ENCODE assay signal across 20 cellular contexts in the genomic region with DNA sequence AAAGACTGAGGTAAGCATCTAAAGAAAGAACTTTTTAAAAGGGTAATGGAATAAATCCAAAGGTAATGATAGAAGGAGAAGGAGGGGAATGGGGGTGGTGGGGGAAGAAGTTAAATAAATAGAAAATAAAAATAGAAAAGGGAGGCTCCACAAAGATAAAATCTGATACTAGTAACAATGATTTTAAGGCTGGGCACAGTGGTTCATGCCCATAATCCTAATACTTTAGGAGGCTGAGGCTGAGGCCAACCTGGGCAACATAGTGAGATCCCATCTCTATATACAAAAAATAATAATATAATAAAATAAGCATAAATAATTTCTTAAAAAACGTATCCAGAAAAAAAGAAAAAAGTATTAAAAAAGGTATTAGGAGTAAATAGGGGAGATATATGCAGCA.
DNase-seq lines count a peak whose midpoint lies in the region; ATAC-seq and TF ChIP-seq lines count a peak whose summit lies in the region.
"Had no signal": no experiment of that assay in that cellular context is flagged by ENCODE, and none has a peak within 500 bp of the region (broad histone marks: within the 10 kb centered on the region; RNA-seq: fewer than 3 reads in every experiment).

No MANE protein-coding gene starts in this region.

- H3K9me3 ChIP-seq in CD4-positive, CD25-positive, alpha-beta regulatory T cell (ENCODE audit: control insufficient read depth in 2 of 2, low read length in 2 of 2), result no peaks in the 10 kb centered on the region
- H3K9me3 ChIP-seq in vagina (no peaks in the 10 kb centered on the region), BE2C (no peaks in the 10 kb centered on the region)
- H3K9me3 ChIP-seq: Caco-2, MG63 had no signal

- H3K4me1 ChIP-seq in CD4-positive, CD25-positive, alpha-beta regulatory T cell (ENCODE audit: control insufficient read depth, insufficient read depth, low read length, poor library complexity, severe bottlenecking), result peaks cover 7% of the 10 kb centered on the region
- H3K4me1 ChIP-seq in vagina (peaks cover 7% of the 10 kb centered on the region), BE2C (peaks cover 18% of the 10 kb centered on the region)
- H3K4me1 ChIP-seq: Caco-2 had no signal

- peak overlapping the region; percentile 14 for H3K27ac ChIP-seq in CD4-positive, CD25-positive, alpha-beta regulatory T cell (ENCODE audit: insufficient read depth, low read length, poor library complexity, severe bottlenecking)
- no peak overlapping the region for H3K27ac ChIP-seq in vagina
- H3K27ac ChIP-seq: C4-2B had no signal

- H3K36me3 Mint-ChIP-seq in activated CD4-positive, alpha-beta T cell treated with anti-CD3 and anti-CD28 coated beads, Interleukin-2, amount 10 ng/mL, durations not matched to agents 7 days and 5 days (ENCODE audit: low read depth), result peaks cover 74% of the 10 kb centered on the region
- peaks cover 35% of the 10 kb centered on the region for H3K36me3 Mint-ChIP-seq in CD4-positive, CD25-positive, alpha-beta regulatory T cell
- H3K36me3 Mint-ChIP-seq in activated T-helper 2 cell treated with anti-CD3 and anti-CD28 coated beads, Interferon-gamma antibody, Interleukin-2, Interleukin-4, amounts not matched to agents 10 μg/mL and 5 μg/mL and 100 μg/mL, durations not matched to agents 14 hours and 24 hours and 36 hours (ENCODE audit: low read depth), result peaks cover 90% of the 10 kb centered on the region
- H3K36me3 Mint-ChIP-seq in naive B cell, result peaks cover 7 to 11% of the 10 kb centered on the region in 2 donors

- TF ChIP-seq CTCF in vagina (IDR thresholded peaks at IDR 0.05) (no peak), BE2C (IDR thresholded peaks at IDR 0.05; ENCODE audit: low read depth, low read length) (no peak)

- peak overlapping the region; percentile 13 for H3K27ac Mint-ChIP-seq in activated CD4-positive, alpha-beta T cell treated with anti-CD3 and anti-CD28 coated beads, Interleukin-2, amount 10 ng/mL, durations not matched to agents 7 days and 5 days
- peak overlapping the region in 1 of 3 donors; percentile 41 for H3K27ac Mint-ChIP-seq in CD4-positive, CD25-positive, alpha-beta regulatory T cell
- peak overlapping the region; percentile 4 for H3K27ac Mint-ChIP-seq in activated T-helper 2 cell treated with anti-CD3 and anti-CD28 coated beads, Interferon-gamma antibody, Interleukin-2, Interleukin-4, amounts not matched to agents 10 μg/mL and 5 μg/mL and 100 μg/mL, durations not matched to agents 14 hours and 24 hours and 36 hours
- H3K27ac Mint-ChIP-seq in naive B cell, result peak overlapping the region in 4 of 6 donors; percentile 44 to 95 (median 74)

- H3K27me3 ChIP-seq in CD4-positive, CD25-positive, alpha-beta regulatory T cell (ENCODE audit: control insufficient read depth, insufficient read depth, low read length), result no peaks in the 10 kb centered on the region
- H3K27me3 ChIP-seq in vagina, result no peaks in the 10 kb centered on the region
- H3K27me3 ChIP-seq in BE2C, result no peaks in the 10 kb centered on the region
- H3K27me3 ChIP-seq: MG63 had no signal

- peaks cover 52% of the 10 kb centered on the region for H3K4me1 Mint-ChIP-seq in activated CD4-positive, alpha-beta T cell treated with anti-CD3 and anti-CD28 coated beads, Interleukin-2, amount 10 ng/mL, durations not matched to agents 7 days and 5 days
- H3K4me1 Mint-ChIP-seq in CD4-positive, CD25-positive, alpha-beta regulatory T cell, result peaks cover 12 to 53% (median 31%) of the 10 kb centered on the region in 4 donors
- H3K4me1 Mint-ChIP-seq in activated T-helper 2 cell treated with anti-CD3 and anti-CD28 coated beads, Interferon-gamma antibody, Interleukin-2, Interleukin-4, amounts not matched to agents 10 μg/mL and 5 μg/mL and 100 μg/mL, durations not matched to agents 14 hours and 24 hours and 36 hours (ENCODE audit: low read depth), result peaks cover 40% of the 10 kb centered on the region
- H3K4me1 Mint-ChIP-seq in naive B cell, result peaks cover 14 to 17% (median 16%) of the 10 kb centered on the region in 3 donors

- DNase-seq in activated CD4-positive, alpha-beta T cell treated with anti-CD3 and anti-CD28 coated beads, Interleukin-2, amount 10 ng/mL, durations not matched to agents 7 days and 5 days, result no peak
- no peak for DNase-seq in activated CD4-positive, alpha-beta T cell treated with anti-CD3 and anti-CD28 coated beads, Interleukin-2, amount 50 U/mL, for 4 hours
- no peak for DNase-seq in CD4-positive, CD25-positive, alpha-beta regulatory T cell
- DNase-seq in activated T-helper 2 cell treated with anti-CD3 and anti-CD28 coated beads, Interferon-gamma antibody, Interleukin-2, Interleukin-4, amounts not matched to agents 10 μg/mL and 5 μg/mL and 100 μg/mL, durations not matched to agents 14 hours and 24 hours and 36 hours (ENCODE audit: low spot score), result no peak
- DNase-seq in naive B cell, result no peak
- no peak for DNase-seq in vagina (ENCODE audit: extremely low spot score in 2 of 2)
- no peak for DNase-seq in BE2C
- no peak for DNase-seq in activated gamma-delta T cell (lab: John Stamatoyannopoulos, UW)
- DNase-seq: Caco-2, DMS153, H7, Karpas-422, MG63, NCI-H1092 treated with DMSO at 0.1 percent for 48 hours, NCI-H2081 treated with DMSO at 0.1 percent for 48 hours, NCI-H510A treated with DMSO at 0.1 percent for 48 hours, NCI-H82 had no signal

- POLR2A ChIA-PET in activated CD4-positive, alpha-beta T cell treated with anti-CD3 and anti-CD28 coated beads, Interleukin-2, amount 10 ng/mL, durations not matched to agents 7 days and 5 days (lab: Charles Lee), result no interaction called here

- no peak overlapping the region for H3K4me3 Mint-ChIP-seq in activated CD4-positive, alpha-beta T cell treated with anti-CD3 and anti-CD28 coated beads, Interleukin-2, amount 10 ng/mL, durations not matched to agents 7 days and 5 days
- no peak overlapping the region for H3K4me3 Mint-ChIP-seq in CD4-positive, CD25-positive, alpha-beta regulatory T cell
- H3K4me3 Mint-ChIP-seq in activated T-helper 2 cell treated with anti-CD3 and anti-CD28 coated beads, Interferon-gamma antibody, Interleukin-2, Interleukin-4, amounts not matched to agents 10 μg/mL and 5 μg/mL and 100 μg/mL, durations not matched to agents 14 hours and 24 hours and 36 hours (ENCODE audit: low read depth), result no peak overlapping the region
- no peak overlapping the region for H3K4me3 Mint-ChIP-seq in naive B cell

- H3K36me3 ChIP-seq in CD4-positive, CD25-positive, alpha-beta regulatory T cell (ENCODE audit: control insufficient read depth, insufficient read depth, low read length), result peaks cover 90% of the 10 kb centered on the region
- H3K36me3 ChIP-seq in vagina, result peaks cover 0 to 27% of the 10 kb centered on the region in 2 donors
- H3K36me3 ChIP-seq in BE2C, result peaks cover 8% of the 10 kb centered on the region

- ATAC-seq in CD4-positive, CD25-positive, alpha-beta regulatory T cell (ENCODE audit: low read depth in 2 of 2), result no peak
- ATAC-seq in naive B cell (ENCODE audit: low read depth in 2 of 2), result no peak
- ATAC-seq: Panc1, Right ventricle myocardium inferior had no signal

- TF ChIP-seq POLR2A in vagina (IDR thresholded peaks at IDR 0.05), result no peak

- intact Hi-C loops in activated T-helper 2 cell treated with anti-CD3 and anti-CD28 coated beads, Interferon-gamma antibody, Interleukin-2, Interleukin-4, amounts not matched to agents 10 μg/mL and 5 μg/mL and 100 μg/mL, durations not matched to agents 14 hours and 24 hours and 36 hours (cut with micrococcal nuclease), result no loop called here
- intact Hi-C loops in vagina (cut with DNase I), result no loop called here

- CTCF ChIA-PET in activated CD4-positive, alpha-beta T cell treated with anti-CD3 and anti-CD28 coated beads, Interleukin-2, amount 10 ng/mL, durations not matched to agents 7 days and 5 days (lab: Charles Lee), result interaction anchor here (1.5 kb wide), 1 partner anchor 20 kb away, joined by 5 read pairs; no protein-coding TSS in a partner anchor

- H3K9me3 Mint-ChIP-seq in activated CD4-positive, alpha-beta T cell treated with anti-CD3 and anti-CD28 coated beads, Interleukin-2, amount 10 ng/mL, durations not matched to agents 7 days and 5 days, result no peaks in the 10 kb centered on the region
- H3K9me3 Mint-ChIP-seq in CD4-positive, CD25-positive, alpha-beta regulatory T cell, result no peaks in the 10 kb centered on the region
- no peaks in the 10 kb centered on the region for H3K9me3 Mint-ChIP-seq in activated T-helper 2 cell treated with anti-CD3 and anti-CD28 coated beads, Interferon-gamma antibody, Interleukin-2, Interleukin-4, amounts not matched to agents 10 μg/mL and 5 μg/mL and 100 μg/mL, durations not matched to agents 14 hours and 24 hours and 36 hours
- H3K9me3 Mint-ChIP-seq in naive B cell, result no peaks in the 10 kb centered on the region

- no peak overlapping the region for H3K4me3 ChIP-seq in CD4-positive, CD25-positive, alpha-beta regulatory T cell (ENCODE audit: low read depth, low read length)
- H3K4me3 ChIP-seq in vagina (no peak overlapping the region), BE2C (ENCODE audit: low read depth, low read length) (no peak overlapping the region)
- H3K4me3 ChIP-seq: MG63 had no signal

- no peaks in the 10 kb centered on the region for H3K27me3 Mint-ChIP-seq in activated CD4-positive, alpha-beta T cell treated with anti-CD3 and anti-CD28 coated beads, Interleukin-2, amount 10 ng/mL, durations not matched to agents 7 days and 5 days
- H3K27me3 Mint-ChIP-seq in CD4-positive, CD25-positive, alpha-beta regulatory T cell, result no peaks in the 10 kb centered on the region
- H3K27me3 Mint-ChIP-seq in activated T-helper 2 cell treated with anti-CD3 and anti-CD28 coated beads, Interferon-gamma antibody, Interleukin-2, Interleukin-4, amounts not matched to agents 10 μg/mL and 5 μg/mL and 100 μg/mL, durations not matched to agents 14 hours and 24 hours and 36 hours (ENCODE audit: low read depth), result no peaks in the 10 kb centered on the region
- H3K27me3 Mint-ChIP-seq in naive B cell, result no peaks in the 10 kb centered on the region
